8 cellular contexts compared by ENCODE assay signal in the genomic region with DNA sequence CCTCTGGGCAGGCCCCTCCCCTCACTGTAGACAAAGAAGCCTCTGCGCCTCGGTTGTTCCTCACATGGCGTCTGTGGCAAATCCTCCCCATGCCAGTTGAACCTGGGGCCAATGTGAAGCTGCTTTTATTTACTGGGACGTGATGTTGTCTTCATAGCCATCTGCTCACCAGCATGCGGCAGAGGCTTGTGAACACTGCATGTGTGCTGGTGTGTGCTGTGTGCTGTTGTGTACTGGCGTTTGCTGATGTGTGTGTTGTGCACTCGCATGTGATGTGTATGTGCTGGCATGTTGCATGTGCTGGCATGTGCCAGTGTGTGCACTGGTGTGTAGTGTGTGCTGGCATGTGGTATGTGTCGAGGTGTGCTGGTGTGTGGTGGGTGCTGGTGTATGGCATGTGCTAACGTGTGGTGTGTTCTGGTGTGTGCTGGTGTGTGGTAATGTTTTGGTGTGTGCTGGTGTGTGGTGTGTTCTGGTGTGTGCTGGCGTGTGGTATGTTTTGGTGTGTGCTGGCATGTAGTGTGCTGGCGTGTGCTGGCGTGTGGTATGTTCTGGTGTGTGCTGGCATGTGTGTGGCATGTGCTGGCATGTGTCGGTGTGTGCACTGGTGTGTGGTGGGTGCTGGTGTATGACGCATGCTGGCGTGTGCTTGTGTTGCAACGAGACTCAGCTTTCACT. TPM values are rescaled to one million over a fixed set of nuclear protein-coding genes. Genes with fewer than 3 reads are reported as not detected.
DNase-seq lines count a peak whose midpoint lies in the region; ATAC-seq, FAIRE-seq and TF ChIP-seq lines count a peak whose summit lies in the region.

No MANE protein-coding gene starts in this region.

- H3K36me3 Mint-ChIP-seq in effector memory CD8-positive, alpha-beta T cell (ENCODE audit: insufficient read depth), result peaks cover 35% of the 10 kb centered on the region

- POLR2A ChIA-PET in SK-N-SH (lab: Yijun Ruan, JAX), result no interaction called here

- H3K27ac ChIP-seq in SK-N-SH (ENCODE audit: low read depth in 2 of 2, low read length in 1 of 2) (no peak overlapping the region), osteoblast (ENCODE audit: low read depth, low read length) (no peak overlapping the region)

- no peaks in the 10 kb centered on the region for H3K9me3 Mint-ChIP-seq in effector memory CD8-positive, alpha-beta T cell

- CTCF ChIA-PET in SK-N-SH (lab: Yijun Ruan, JAX), result interaction anchor here (0.6 to 2.8 kb wide), 38 partner anchors 9 to 315 kb away, joined by 3 to 20 read pairs (median 4); no protein-coding TSS in a partner anchor

- H3K4me1 Mint-ChIP-seq in effector memory CD8-positive, alpha-beta T cell (ENCODE audit: low read depth in 2 of 2), result peaks cover 11 to 14% of the 10 kb centered on the region in 2 donors

- WGBS in SK-N-SH (ENCODE audit: low lambda C conversion rate), result 88% methylated on average over 15 of the region's 16 CpGs

- H3K4me2 ChIP-seq in SK-N-SH, result no peak overlapping the region
- peak overlapping the region; percentile 44 for H3K4me2 ChIP-seq in osteoblast (ENCODE audit: insufficient read depth, low read length)

- no peak for TF ChIP-seq EP300 in SK-N-SH (IDR thresholded peaks at IDR 0.05; ENCODE audit: borderline replicate concordance in 1 of 2, low read depth in 1 of 2, low read length in 1 of 2)

- H3K9me3 ChIP-seq in SK-N-SH, result no peaks in the 10 kb centered on the region
- H3K9me3 ChIP-seq in osteoblast (ENCODE audit: low read depth, low read length), result no peaks in the 10 kb centered on the region

- TF ChIP-seq CTCF in SK-N-SH (IDR thresholded peaks at IDR 0.05) (no peak), osteoblast (IDR thresholded peaks at IDR 0.05; ENCODE audit: extremely low read depth, low read depth, low read length) (no peak)

- H2AFZ ChIP-seq in SK-N-SH (ENCODE audit: low read depth), result no peak overlapping the region
- H2AFZ ChIP-seq in osteoblast (ENCODE audit: low read length), result no peak overlapping the region

- DNase-seq in SK-N-SH (no peak), HTR-8/SVneo (ENCODE audit: insufficient read length, low spot score) (no peak), osteoblast (ENCODE audit: insufficient read length, low spot score, missing footprints) (peak; percentile 54), SKM-1 (lab: John Stamatoyannopoulos, UW; ENCODE audit: unreplicated experiment) (no peak), activated gamma-delta T cell (lab: John Stamatoyannopoulos, UW) (no peak)
- no peak for DNase-seq in effector memory CD8-positive, alpha-beta T cell

- H3K36me3 ChIP-seq in SK-N-SH (replicated peaks in 1 of 2; ENCODE audit: control insufficient read depth in 1 of 2, insufficient read depth in 2 of 2, low read length in 1 of 2), result peaks cover 10 to 29% of the 10 kb centered on the region in 2 experiments
- peaks cover 25% of the 10 kb centered on the region for H3K36me3 ChIP-seq in osteoblast (ENCODE audit: insufficient read depth, low read length)

- H3K79me2 ChIP-seq in SK-N-SH (ENCODE audit: insufficient read depth), result no peaks in the 10 kb centered on the region
- no peaks in the 10 kb centered on the region for H3K79me2 ChIP-seq in osteoblast (ENCODE audit: insufficient read depth, low read length)

- H3K27me3 ChIP-seq in SK-N-SH (ENCODE audit: insufficient read depth) (no peaks in the 10 kb centered on the region), osteoblast (ENCODE audit: insufficient read depth, low read length) (no peaks in the 10 kb centered on the region)

- no peaks in the 10 kb centered on the region for H3K27me3 Mint-ChIP-seq in effector memory CD8-positive, alpha-beta T cell

- ATAC-seq in SK-N-SH treated with all-trans-retinoic acid at 6 μM for 48 hours (peak; percentile 29), HG02885 (IDR thresholded peaks at IDR 0.05; ENCODE audit: poor library complexity, unreplicated experiment) (no peak)
- ATAC-seq in effector memory CD8-positive, alpha-beta T cell (replicated peaks), result peak; percentile 22

- no peaks in the 10 kb centered on the region for H3F3A ChIP-seq in SK-N-SH (replicated peaks; ENCODE audit: insufficient read depth)

- H3K27ac Mint-ChIP-seq in effector memory CD8-positive, alpha-beta T cell, result peak overlapping the region in 1 of 2 donors; percentile 0

- H3K4me1 ChIP-seq in SK-N-SH (ENCODE audit: control insufficient read depth in 1 of 2, insufficient read depth in 2 of 2, low read depth in 1 of 2, low read length in 1 of 2), result no peaks in the 10 kb centered on the region; a peak in 1 of 4 replicates
- no peaks in the 10 kb centered on the region for H3K4me1 ChIP-seq in osteoblast (ENCODE audit: insufficient read depth, low read length)

- H3K4me3 ChIP-seq in SK-N-SH (ENCODE audit: low read depth in 2 of 2, low read length in 1 of 2), result no peak overlapping the region; a peak in 1 of 4 replicates
- no peak overlapping the region for H3K4me3 ChIP-seq in osteoblast (ENCODE audit: insufficient read depth, low read length)

- H3K9me2 ChIP-seq in SK-N-SH, result no peaks in the 10 kb centered on the region

- no peak for TF ChIP-seq RAD21 in SK-N-SH (IDR thresholded peaks at IDR 0.05; ENCODE audit: low read length)

- no peak overlapping the region for H3K4me3 Mint-ChIP-seq in effector memory CD8-positive, alpha-beta T cell

- no peak overlapping the region for H3K9ac ChIP-seq in SK-N-SH

- FAIRE-seq in HTR-8/SVneo (lab: Jason Lieb, UNC), result peak; percentile 97

- H4K20me1 ChIP-seq in SK-N-SH (ENCODE audit: insufficient read depth) (no peaks in the 10 kb centered on the region), osteoblast (ENCODE audit: insufficient read depth, low read length) (peaks cover 3% of the 10 kb centered on the region)

TF ChIP-seq in SK-N-SH treated with all-trans-retinoic acid at 6 μM for 48 hours, 23 proteins besides CTCF, POLR2A, EP300 and RAD21:
- TF ChIP-seq, protein P1, sequence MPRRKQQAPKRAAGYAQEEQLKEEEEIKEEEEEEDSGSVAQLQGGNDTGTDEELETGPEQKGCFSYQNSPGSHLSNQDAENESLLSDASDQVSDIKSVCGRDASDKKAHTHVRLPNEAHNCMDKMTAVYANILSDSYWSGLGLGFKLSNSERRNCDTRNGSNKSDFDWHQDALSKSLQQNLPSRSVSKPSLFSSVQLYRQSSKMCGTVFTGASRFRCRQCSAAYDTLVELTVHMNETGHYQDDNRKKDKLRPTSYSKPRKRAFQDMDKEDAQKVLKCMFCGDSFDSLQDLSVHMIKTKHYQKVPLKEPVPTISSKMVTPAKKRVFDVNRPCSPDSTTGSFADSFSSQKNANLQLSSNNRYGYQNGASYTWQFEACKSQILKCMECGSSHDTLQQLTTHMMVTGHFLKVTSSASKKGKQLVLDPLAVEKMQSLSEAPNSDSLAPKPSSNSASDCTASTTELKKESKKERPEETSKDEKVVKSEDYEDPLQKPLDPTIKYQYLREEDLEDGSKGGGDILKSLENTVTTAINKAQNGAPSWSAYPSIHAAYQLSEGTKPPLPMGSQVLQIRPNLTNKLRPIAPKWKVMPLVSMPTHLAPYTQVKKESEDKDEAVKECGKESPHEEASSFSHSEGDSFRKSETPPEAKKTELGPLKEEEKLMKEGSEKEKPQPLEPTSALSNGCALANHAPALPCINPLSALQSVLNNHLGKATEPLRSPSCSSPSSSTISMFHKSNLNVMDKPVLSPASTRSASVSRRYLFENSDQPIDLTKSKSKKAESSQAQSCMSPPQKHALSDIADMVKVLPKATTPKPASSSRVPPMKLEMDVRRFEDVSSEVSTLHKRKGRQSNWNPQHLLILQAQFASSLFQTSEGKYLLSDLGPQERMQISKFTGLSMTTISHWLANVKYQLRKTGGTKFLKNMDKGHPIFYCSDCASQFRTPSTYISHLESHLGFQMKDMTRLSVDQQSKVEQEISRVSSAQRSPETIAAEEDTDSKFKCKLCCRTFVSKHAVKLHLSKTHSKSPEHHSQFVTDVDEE (CRISPR knock-in tag; IDR thresholded peaks at IDR 0.05), result no peak
- TF ChIP-seq PPARA (CRISPR knock-in tag; IDR thresholded peaks at IDR 0.05; ENCODE audit: borderline replicate concordance) (no peak), ARNTL (CRISPR knock-in tag; IDR thresholded peaks at IDR 0.05; ENCODE audit: borderline replicate concordance, low read depth) (no peak)
TF ChIP-seq in SK-N-SH treated with all-trans-retinoic acid at 6 μM for 48 hours: peak in this region for 0.

TF ChIP-seq in SK-N-SH, 30 proteins besides CTCF, POLR2A, EP300 and RAD21:
- TF ChIP-seq GATA2 (CRISPR knock-in tag; IDR thresholded peaks at IDR 0.05), result no peak

RNA-seq across cellular contexts. Expression of gene TRAPPC10, which starts 37.2 kb away (rescaled TPM):
- polyA plus RNA-seq in SK-N-SH (2012; rRNA removed), result 17.5 and 18.9 TPM in 2 replicates
- polyA plus RNA-seq in SK-N-SH (2012; cell fraction: cytosol; rRNA removed), result 12.4 and 14.8 TPM in 2 replicates
- 42.6 and 53.7 TPM in 2 replicates for polyA plus RNA-seq in SK-N-SH (2012; cell fraction: nucleus; rRNA removed)
- total RNA-seq in osteoblast, result 33.0 and 36.2 TPM in 2 replicates
